Comparison of ENCODE assay signal across 1 cellular context in the genomic region with DNA sequence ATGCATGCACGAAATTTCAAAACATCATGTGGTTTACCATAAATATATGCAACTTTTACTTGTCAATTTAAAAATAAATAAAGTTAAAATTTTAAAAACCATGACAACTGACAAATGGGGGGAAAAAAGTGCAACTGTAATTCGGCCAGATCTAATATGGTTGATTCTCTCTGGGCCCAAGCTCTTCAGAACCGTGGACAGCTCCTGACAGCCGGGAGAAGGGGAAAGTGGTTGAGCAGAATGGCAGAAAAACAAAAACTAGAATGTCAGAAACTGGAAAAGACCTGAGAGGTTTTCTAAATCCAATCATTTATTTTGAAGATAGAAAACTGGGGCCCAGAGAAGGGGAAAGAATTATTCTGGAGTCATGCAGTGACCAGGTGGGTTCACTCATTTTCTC.
TF ChIP-seq lines count a peak whose summit lies in the region.

No MANE protein-coding gene starts in this region.

TF ChIP-seq in PFSK-1, 5 proteins besides CTCF, POLR2A, EP300 and RAD21 (continued from another document):
- TF ChIP-seq, protein P1, sequence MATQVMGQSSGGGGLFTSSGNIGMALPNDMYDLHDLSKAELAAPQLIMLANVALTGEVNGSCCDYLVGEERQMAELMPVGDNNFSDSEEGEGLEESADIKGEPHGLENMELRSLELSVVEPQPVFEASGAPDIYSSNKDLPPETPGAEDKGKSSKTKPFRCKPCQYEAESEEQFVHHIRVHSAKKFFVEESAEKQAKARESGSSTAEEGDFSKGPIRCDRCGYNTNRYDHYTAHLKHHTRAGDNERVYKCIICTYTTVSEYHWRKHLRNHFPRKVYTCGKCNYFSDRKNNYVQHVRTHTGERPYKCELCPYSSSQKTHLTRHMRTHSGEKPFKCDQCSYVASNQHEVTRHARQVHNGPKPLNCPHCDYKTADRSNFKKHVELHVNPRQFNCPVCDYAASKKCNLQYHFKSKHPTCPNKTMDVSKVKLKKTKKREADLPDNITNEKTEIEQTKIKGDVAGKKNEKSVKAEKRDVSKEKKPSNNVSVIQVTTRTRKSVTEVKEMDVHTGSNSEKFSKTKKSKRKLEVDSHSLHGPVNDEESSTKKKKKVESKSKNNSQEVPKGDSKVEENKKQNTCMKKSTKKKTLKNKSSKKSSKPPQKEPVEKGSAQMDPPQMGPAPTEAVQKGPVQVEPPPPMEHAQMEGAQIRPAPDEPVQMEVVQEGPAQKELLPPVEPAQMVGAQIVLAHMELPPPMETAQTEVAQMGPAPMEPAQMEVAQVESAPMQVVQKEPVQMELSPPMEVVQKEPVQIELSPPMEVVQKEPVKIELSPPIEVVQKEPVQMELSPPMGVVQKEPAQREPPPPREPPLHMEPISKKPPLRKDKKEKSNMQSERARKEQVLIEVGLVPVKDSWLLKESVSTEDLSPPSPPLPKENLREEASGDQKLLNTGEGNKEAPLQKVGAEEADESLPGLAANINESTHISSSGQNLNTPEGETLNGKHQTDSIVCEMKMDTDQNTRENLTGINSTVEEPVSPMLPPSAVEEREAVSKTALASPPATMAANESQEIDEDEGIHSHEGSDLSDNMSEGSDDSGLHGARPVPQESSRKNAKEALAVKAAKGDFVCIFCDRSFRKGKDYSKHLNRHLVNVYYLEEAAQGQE (IDR thresholded peaks at IDR 0.05; ENCODE audit: insufficient read depth in 1 of 2, low read depth in 2 of 2, low read length in 2 of 2) = peak; percentile 95 to 100
- TF ChIP-seq TAF1 (IDR thresholded peaks at IDR 0.05; ENCODE audit: borderline replicate concordance, insufficient read depth, low read length) (no peak), POLR2AphosphoS5 (IDR thresholded peaks at IDR 0.05; ENCODE audit: low read depth, low read length) (no peak)
